ENCODE assay signal across 16 cellular contexts in genomic region chr15:93955197-93955596, GRCh38.
"Had no signal": no experiment of that assay in that cellular context is flagged by ENCODE, and none has a peak within 500 bp of the region (broad histone marks: within the 10 kb centered on the region; RNA-seq: fewer than 3 reads in every experiment).

No MANE protein-coding gene starts in this region.

- ATAC-seq: activated CD8-positive, alpha-beta T cell treated with anti-CD3 and anti-CD28 coated beads for 36 hours; activated T-helper 17 cell treated with anti-CD3 and anti-CD28 coated beads, Interleukin-2, amount 50 U/mL, for 72 hours had no signal

- H3K27ac ChIP-seq: cardiac muscle cell, esophagus squamous epithelium, skin epidermis, transverse colon, uterus had no signal

- H3K4me1 ChIP-seq: transverse colon, uterus had no signal

- H3K4me3 ChIP-seq: cardiac muscle cell, esophagus squamous epithelium, skin epidermis, transverse colon, uterus had no signal

- DNase-seq: activated B cell treated with CpG ODN at 0.5 μM for 24 hours; activated CD4-positive, alpha-beta T cell treated with anti-CD3 and anti-CD28 coated beads for 4 hours; activated CD8-positive, alpha-beta T cell treated with anti-CD3 and anti-CD28 coated beads for 36 hours; activated naive CD4-positive, alpha-beta T cell; activated naive CD8-positive, alpha-beta T cell treated with anti-CD3 and anti-CD28 coated beads for 36 hours; activated T-cell treated with anti-CD3 and anti-CD28 coated beads, Interleukin-2, amount 50 U/mL, for 1 hour; amniotic stem cell; effector memory CD4-positive, alpha-beta T cell; esophagus squamous epithelium; stimulated activated CD4-positive, alpha-beta T cell treated with anti-CD3 and anti-CD28 coated beads, Interleukin-15, amount 100 ng/mL, for 24 hours; stimulated activated CD4-positive, alpha-beta T cell treated with anti-CD3 and anti-CD28 coated beads, Interleukin-2, amount 100 ng/mL, for 48 hours; transverse colon; uterus had no signal

- H3K36me3 ChIP-seq: cardiac muscle cell, esophagus squamous epithelium, transverse colon, uterus had no signal

- H3K27me3 ChIP-seq: esophagus squamous epithelium, transverse colon, uterus had no signal

- H3K9me3 ChIP-seq: esophagus squamous epithelium, transverse colon, uterus had no signal
